ENCODE assay signal across 14 cellular contexts in genomic region chr1:39572379-39573096, GRCh38. TPM values are rescaled to one million over a fixed set of nuclear protein-coding genes. Genes with fewer than 3 reads are reported as not detected.
DNase-seq lines count a peak whose midpoint lies in the region; ATAC-seq and TF ChIP-seq lines count a peak whose summit lies in the region.
"Had no signal": no experiment of that assay in that cellular context is flagged by ENCODE, and none has a peak within 500 bp of the region (broad histone marks: within the 10 kb centered on the region; RNA-seq: fewer than 3 reads in every experiment).

No MANE protein-coding gene starts in this region.

- H3K9ac ChIP-seq in GM23248 = peak overlapping the region; percentile 97; the same call in 1 of the 2 replicates

- peaks cover 22% of the 10 kb centered on the region; the same call in 1 of the 2 replicates for H3F3A ChIP-seq in GM23248 (ENCODE audit: insufficient read depth)

- H3K27me3 Mint-ChIP-seq in activated CD4-positive, alpha-beta T cell treated with anti-CD3 and anti-CD28 coated beads, Interleukin-2, amount 10 ng/mL, durations not matched to agents 24 days and 14 days = no peaks in the 10 kb centered on the region
- H3K27me3 Mint-ChIP-seq in activated naive CD8-positive, alpha-beta T cell treated with anti-CD3 and anti-CD28 coated beads, Interleukin-2, amount 50 U/mL, for 24 hours = no peaks in the 10 kb centered on the region
- H3K27me3 Mint-ChIP-seq in nephron (ENCODE audit: low read depth) = no peaks in the 10 kb centered on the region
- H3K27me3 Mint-ChIP-seq: activated B cell treated with CpG ODN at 0.5 μM for 24 hours had no signal

- H3K27ac Mint-ChIP-seq in activated CD4-positive, alpha-beta T cell treated with anti-CD3 and anti-CD28 coated beads, Interleukin-2, amount 10 ng/mL, durations not matched to agents 24 days and 14 days = peak overlapping the region; percentile 55
- peak overlapping the region; percentile 84 for H3K27ac Mint-ChIP-seq in activated naive CD8-positive, alpha-beta T cell treated with anti-CD3 and anti-CD28 coated beads, Interleukin-2, amount 50 U/mL, for 24 hours
- no peak overlapping the region for H3K27ac Mint-ChIP-seq in nephron

- peaks cover 33% of the 10 kb centered on the region for H4K20me1 ChIP-seq in GM23248 (ENCODE audit: insufficient read depth)

- peak overlapping the region; percentile 93 for H3K4me3 Mint-ChIP-seq in activated CD4-positive, alpha-beta T cell treated with anti-CD3 and anti-CD28 coated beads, Interleukin-2, amount 10 ng/mL, durations not matched to agents 24 days and 14 days
- peak overlapping the region; percentile 86 for H3K4me3 Mint-ChIP-seq in activated naive CD8-positive, alpha-beta T cell treated with anti-CD3 and anti-CD28 coated beads, Interleukin-2, amount 50 U/mL, for 24 hours
- peak overlapping the region; percentile 12 to 97 (median 93) for H3K4me3 Mint-ChIP-seq in nephron

- H3K27me3 ChIP-seq in GM23248 (replicated peaks; ENCODE audit: insufficient read depth) (no peaks in the 10 kb centered on the region), left lung (no peaks in the 10 kb centered on the region)
- H3K27me3 ChIP-seq: suprapubic skin had no signal

- H3K4me1 ChIP-seq in GM23248 (ENCODE audit: insufficient read depth) (peaks cover 23% of the 10 kb centered on the region), left lung (peaks cover 23 to 37% of the 10 kb centered on the region in 2 donors)

- WGBS in GM23248 (ENCODE audit: low coverage in 1 of 2, low lambda C conversion rate in 2 of 2, missing lambda C conversion rate in 2 of 2), 2 experiments = 84 to 86% methylated on average over 5 of the region's 5 CpGs

- peaks cover 74% of the 10 kb centered on the region for H3K36me3 Mint-ChIP-seq in activated CD4-positive, alpha-beta T cell treated with anti-CD3 and anti-CD28 coated beads, Interleukin-2, amount 10 ng/mL, durations not matched to agents 24 days and 14 days (ENCODE audit: low read depth)
- H3K36me3 Mint-ChIP-seq in activated naive CD8-positive, alpha-beta T cell treated with anti-CD3 and anti-CD28 coated beads, Interleukin-2, amount 50 U/mL, for 24 hours (ENCODE audit: low read depth) = peaks cover 78% of the 10 kb centered on the region
- H3K36me3 Mint-ChIP-seq in nephron (ENCODE audit: low read depth) = peaks cover 69% of the 10 kb centered on the region

- H2AFZ ChIP-seq in GM23248 = no peak overlapping the region

- peaks cover 58% of the 10 kb centered on the region for H3K36me3 ChIP-seq in GM23248 (ENCODE audit: low read depth)
- H3K36me3 ChIP-seq in left lung = peaks cover 7 to 67% of the 10 kb centered on the region in 2 donors

- in situ Hi-C loops in GM23248 (cut with MboI) = no loop called here

- peaks cover 43% of the 10 kb centered on the region for H3K4me1 Mint-ChIP-seq in activated CD4-positive, alpha-beta T cell treated with anti-CD3 and anti-CD28 coated beads, Interleukin-2, amount 10 ng/mL, durations not matched to agents 24 days and 14 days
- H3K4me1 Mint-ChIP-seq in activated naive CD8-positive, alpha-beta T cell treated with anti-CD3 and anti-CD28 coated beads, Interleukin-2, amount 50 U/mL, for 24 hours = peaks cover 43% of the 10 kb centered on the region
- peaks cover 35% of the 10 kb centered on the region for H3K4me1 Mint-ChIP-seq in nephron

- H3K9me3 Mint-ChIP-seq in activated CD4-positive, alpha-beta T cell treated with anti-CD3 and anti-CD28 coated beads, Interleukin-2, amount 10 ng/mL, durations not matched to agents 24 days and 14 days = no peaks in the 10 kb centered on the region
- H3K9me3 Mint-ChIP-seq in activated naive CD8-positive, alpha-beta T cell treated with anti-CD3 and anti-CD28 coated beads, Interleukin-2, amount 50 U/mL, for 24 hours = no peaks in the 10 kb centered on the region
- no peaks in the 10 kb centered on the region for H3K9me3 Mint-ChIP-seq in nephron
- H3K9me3 Mint-ChIP-seq: activated B cell treated with CpG ODN at 0.5 μM for 24 hours had no signal

- H3K9me3 ChIP-seq in GM23248 (ENCODE audit: low read depth) = no peaks in the 10 kb centered on the region
- H3K9me3 ChIP-seq in left lung = no peaks in the 10 kb centered on the region
- H3K9me3 ChIP-seq: suprapubic skin had no signal

- no peak for ATAC-seq in activated naive CD8-positive, alpha-beta T cell treated with anti-CD3 and anti-CD28 coated beads, Interleukin-2, amount 50 U/mL, for 24 hours
- no peak for ATAC-seq in GM19035 (IDR thresholded peaks at IDR 0.05; ENCODE audit: unreplicated experiment)
- no peak for ATAC-seq in GM21526 (IDR thresholded peaks at IDR 0.05; ENCODE audit: low FRiP score, unreplicated experiment)
- no peak for ATAC-seq in left lung
- ATAC-seq: left colon had no signal

- H3K9me2 ChIP-seq in GM23248 (ENCODE audit: insufficient read depth) = no peaks in the 10 kb centered on the region

- H3K79me2 ChIP-seq in GM23248 (ENCODE audit: insufficient read depth) = peaks cover 86% of the 10 kb centered on the region

- no peak for TF ChIP-seq CTCF in nephron (IDR thresholded peaks at IDR 0.05; ENCODE audit: unreplicated experiment in 3 of 3)
- TF ChIP-seq CTCF in left lung (IDR thresholded peaks at IDR 0.05) = no peak

- intact Hi-C loops in activated CD4-positive, alpha-beta T cell treated with anti-CD3 and anti-CD28 coated beads, Interleukin-2, amount 10 ng/mL, durations not matched to agents 24 days and 14 days (cut with micrococcal nuclease) = loop anchor here (10.0 kb wide), 1 partner anchor 368 kb away; the partner anchor contains the start of gene MACF1
- intact Hi-C loops in left lung (cut with DNase I) = no loop called here

- H3K4me3 ChIP-seq in GM23248 = peak overlapping the region; percentile 98; the same call in 1 of the 2 replicates
- no peak overlapping the region for H3K4me3 ChIP-seq in left lung
- H3K4me3 ChIP-seq: suprapubic skin had no signal

- H3K4me2 ChIP-seq in GM23248 (ENCODE audit: unreplicated experiment) = peak overlapping the region; percentile 89

- DNase-seq in activated CD4-positive, alpha-beta T cell treated with anti-CD3 and anti-CD28 coated beads, Interleukin-2, amount 10 ng/mL, durations not matched to agents 24 days and 14 days = no peak
- DNase-seq in activated CD4-positive, alpha-beta T cell treated with anti-CD3 and anti-CD28 coated beads for 1 hour = no peak
- DNase-seq in GM23248 (no peak), left lung (no peak)
- no peak for DNase-seq in activated naive CD8-positive, alpha-beta T cell treated with anti-CD3 and anti-CD28 coated beads, Interleukin-2, amount 50 U/mL, for 24 hours
- DNase-seq: activated B cell treated with CpG ODN at 0.5 μM for 24 hours, left colon, NCI-H1092, NCI-H526, posterior cingulate gyrus had no signal

- H3K27ac ChIP-seq in GM23248 (no peak overlapping the region), left lung (no peak overlapping the region)
- H3K27ac ChIP-seq: suprapubic skin had no signal

RNA-seq across cellular contexts. Expression of gene PABPC4, which starts 4.1 kb away (rescaled TPM):
- 337 and 353 TPM in 2 replicates for total RNA-seq in activated CD4-positive, alpha-beta T cell treated with anti-CD3 and anti-CD28 coated beads, Interleukin-2, amount 10 ng/mL, durations not matched to agents 24 days and 14 days
- total RNA-seq in GM23248 (2014; rRNA removed; shearing (Covaris generic)) = 102 and 117 TPM in 2 replicates
- 92.9 and 94.8 TPM in 2 replicates for polyA plus RNA-seq in GM23248 (2016; fragmentation: Nextera tagmentation; extraction: Ambion mirVana)
- total RNA-seq in left lung = 100 to 1,000 TPM; 226 to 232 TPM

Comparison
In these comparisons a context has a peak if more than half of its experiments do, and no peak if none do; other contexts are left out.
1. H3K27ac Mint-ChIP-seq: peak in activated CD4-positive, alpha-beta T cell treated with anti-CD3 and anti-CD28 coated beads, Interleukin-2, amount 10 ng/mL, durations not matched to agents 24 days and 14 days (single experiment) and activated naive CD8-positive, alpha-beta T cell treated with anti-CD3 and anti-CD28 coated beads, Interleukin-2, amount 50 U/mL, for 24 hours (single experiment); none in nephron (0 of 3).
2. Peak in every context shown above with its lines, with median percentiles within 50 percentile points of each other: H3K4me3 Mint-ChIP-seq.